ENCODE assay signal across 8 cellular contexts in the genomic region with DNA sequence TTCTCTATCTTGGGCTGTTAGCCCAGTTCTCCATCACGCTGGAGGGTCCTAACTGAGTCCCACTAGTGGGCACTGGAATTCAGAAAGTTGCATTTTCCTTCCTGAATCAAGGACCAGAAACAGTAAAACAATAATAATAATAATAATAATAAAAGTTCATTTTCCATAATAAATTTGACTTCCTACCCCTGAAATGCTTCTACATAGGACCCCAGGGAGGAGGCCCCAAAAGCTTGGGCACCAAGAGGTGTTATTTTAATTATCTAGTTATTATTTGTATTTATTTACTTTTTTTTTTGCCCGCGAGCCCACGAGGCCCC. TPM values are rescaled to one million over a fixed set of nuclear protein-coding genes. Genes with fewer than 3 reads are reported as not detected.
DNase-seq lines count a peak whose midpoint lies in the region; ATAC-seq, FAIRE-seq and TF ChIP-seq lines count a peak whose summit lies in the region.

No MANE protein-coding gene starts in this region.

- no peak for TF ChIP-seq EP300 in HepG2 (IDR thresholded peaks at IDR 0.05; ENCODE audit: low read depth in 2 of 2, low read length in 2 of 2)
- no peak for TF ChIP-seq EP300 in HepG2 (CRISPR knock-in tag; IDR thresholded peaks at IDR 0.05; ENCODE audit: borderline replicate concordance)

- H3K79me2 ChIP-seq in HepG2 (ENCODE audit: insufficient read depth, low read length), result no peaks in the 10 kb centered on the region

- H3K36me3 ChIP-seq in HepG2 (replicated peaks in 1 of 2; ENCODE audit: control insufficient read depth in 1 of 2, insufficient read depth in 2 of 2, low read length in 2 of 2) (no peaks in the 10 kb centered on the region), testis (ENCODE audit: low read depth, missing control alignments) (no peaks in the 10 kb centered on the region)

- no peaks in the 10 kb centered on the region for H4K20me1 ChIP-seq in HepG2 (ENCODE audit: insufficient read depth, low read length)

- TF ChIP-seq CTCF in VCaP (conservative IDR thresholded peaks at IDR 0.05) (no peak), HepG2 (CRISPR knock-in tag; IDR thresholded peaks at IDR 0.05) (no peak), testis (IDR thresholded peaks at IDR 0.05) (no peak)

- H3K9me3 Mint-ChIP-seq in activated T-cell treated with anti-CD3 and anti-CD28 coated beads, Interleukin-2, amount 50 U/mL, for 24 hours, result no peaks in the 10 kb centered on the region

- BruUV-seq in HepG2 (replicated peaks; lab: Mats Ljungman, UMichigan), result no TSS peak

- H3K9me3 ChIP-seq in HepG2 (ENCODE audit: low read length) (no peaks in the 10 kb centered on the region), testis (no peaks in the 10 kb centered on the region)

- H3K36me3 Mint-ChIP-seq in activated T-cell treated with anti-CD3 and anti-CD28 coated beads, Interleukin-2, amount 50 U/mL, for 24 hours (ENCODE audit: low read depth), result no peaks in the 10 kb centered on the region

- in situ Hi-C loops in HepG2 (cut with HindIII; ENCODE audit: extremely low pct_ligation_motif_present, low pct_unique_long_range_greater_than_20kb), result no loop called here

- POLR2A ChIA-PET in HepG2 (lab: Yijun Ruan, JAX), result interaction anchor here (0.7 to 3.8 kb wide), 20 partner anchors 7 to 528 kb away, joined by 3 to 220 read pairs (median 6); a partner anchor contains a TSS

- no peak overlapping the region for H3K27ac Mint-ChIP-seq in activated T-cell treated with anti-CD3 and anti-CD28 coated beads, Interleukin-2, amount 50 U/mL, for 24 hours

- H3K4me3 ChIP-seq in HepG2 (replicated peaks in 1 of 3; ENCODE audit: insufficient read depth in 1 of 3, low read depth in 2 of 3, low read length in 3 of 3), result peak overlapping the region in 1 of 3 experiments; percentile 75; a peak in 4 of 6 replicates
- H3K4me3 ChIP-seq in testis, result peak overlapping the region; percentile 57 to 76

- peak overlapping the region; percentile 83; the same call in 1 of the 2 replicates for H3K4me2 ChIP-seq in HepG2 (ENCODE audit: low read depth, low read length)

- H2AFZ ChIP-seq in HepG2 (ENCODE audit: low read length), result no peak overlapping the region

- CTCF ChIA-PET in HepG2 (lab: Yijun Ruan, JAX; ENCODE audit: low intra/inter-chr PET ratio, low total read pairs), result interaction anchor here (1.2 kb wide), 1 partner anchor 27 kb away, joined by 3 read pairs; no protein-coding TSS in a partner anchor

- DNase-seq in activated T-cell treated with anti-CD3 and anti-CD28 coated beads, Interleukin-2, amount 50 U/mL, for 24 hours, result no peak
- DNase-seq in activated T-cell treated with anti-CD3 and anti-CD28 coated beads for 4 hours, result no peak
- DNase-seq in HepG2 (ENCODE audit: low spot score), result no peak
- no peak for DNase-seq in testis
- no peak for DNase-seq in stimulated activated CD8-positive, alpha-beta memory T cell treated with anti-CD3 and anti-CD28 coated beads, Interleukin-4, amount 100 ng/mL, for 48 hours
- no peak for DNase-seq in GDM1 (lab: John Stamatoyannopoulos, UW)

- H3K4me3 Mint-ChIP-seq in activated T-cell treated with anti-CD3 and anti-CD28 coated beads, Interleukin-2, amount 50 U/mL, for 24 hours, result peak overlapping the region; percentile 75

- FAIRE-seq in HepG2 (lab: Jason Lieb, UNC), result no peak

- H3K27me3 ChIP-seq in HepG2 (ENCODE audit: control insufficient read depth in 1 of 2, insufficient read depth in 2 of 2, low read length in 2 of 2), result no peaks in the 10 kb centered on the region
- H3K27me3 ChIP-seq in testis, result no peaks in the 10 kb centered on the region

- no peaks in the 10 kb centered on the region for H3K27me3 Mint-ChIP-seq in activated T-cell treated with anti-CD3 and anti-CD28 coated beads, Interleukin-2, amount 50 U/mL, for 24 hours

- peaks cover 36% of the 10 kb centered on the region for H3K4me1 Mint-ChIP-seq in activated T-cell treated with anti-CD3 and anti-CD28 coated beads, Interleukin-2, amount 50 U/mL, for 24 hours (ENCODE audit: low read depth)

- H3K4me1 ChIP-seq in HepG2 (ENCODE audit: insufficient read depth, low read length) (peaks cover 53% of the 10 kb centered on the region), testis (peaks cover 9% of the 10 kb centered on the region)

- ATAC-seq in HepG2 (no peak), HG02852 (IDR thresholded peaks at IDR 0.05; ENCODE audit: unreplicated experiment) (no peak)

- 22% methylated on average over 4 of the region's 4 CpGs for WGBS in HepG2 (ENCODE audit: low lambda C conversion rate)
- 13 to 15% methylated on average over 4 of the region's 4 CpGs for WGBS in testis, 2 donors

- H3K27ac ChIP-seq in VCaP (peak overlapping the region; percentile 90), HepG2 (ENCODE audit: extremely low read length, insufficient read depth, low read length) (peak overlapping the region; percentile 95), testis (peak overlapping the region; percentile 74 to 81)

- TF ChIP-seq RAD21 in HepG2 (CRISPR knock-in tag; IDR thresholded peaks at IDR 0.05), result no peak

- TF ChIP-seq POLR2A in HepG2 (IDR thresholded peaks at IDR 0.05; ENCODE audit: insufficient read depth in 1 of 2, low read depth in 2 of 2, low read length in 2 of 2) (no peak), testis (IDR thresholded peaks at IDR 0.05) (no peak)

- intact Hi-C loops in HepG2 (cut with micrococcal nuclease; ENCODE audit: unreplicated experiment) (no loop called here), testis (cut with DNase I; ENCODE audit: low total_unique reads) (no loop called here)

- H3K9ac ChIP-seq in HepG2 (ENCODE audit: insufficient read depth, low read depth, low read length), result no peak overlapping the region; the same call in 1 of the 2 replicates

RNA-seq across cellular contexts. Expression of a gene that starts 12.4 kb away (rescaled TPM):
- total RNA-seq in HepG2 (2016; rRNA removed; fragmentation: Illumina TruSeq; extraction: Trizol) (0.63 and 1.5 TPM in 2 replicates), testis (10 to 100 TPM; 22.7 to 43.1 TPM)
- 0.71 and 1.2 TPM in 2 replicates for total RNA-seq in HepG2 (2016; cell fraction: cytosol; rRNA removed; fragmentation: Illumina TruSeq; extraction: Trizol; ENCODE audit: low read depth)
- 0.71 and 1.6 TPM in 2 replicates for total RNA-seq in HepG2 (2016; cell fraction: insoluble cytoplasmic fraction; rRNA removed; fragmentation: Illumina TruSeq; extraction: Trizol)
- 0.72 and 0.87 TPM in 2 replicates for total RNA-seq in HepG2 (2016; cell fraction: membrane; rRNA removed; fragmentation: Illumina TruSeq; extraction: Trizol)
- 1.8 and 5.0 TPM in 2 replicates for total RNA-seq in HepG2 (2016; cell fraction: nucleus; rRNA removed; fragmentation: Illumina TruSeq; extraction: Trizol)
- polyA plus RNA-seq in HepG2 (2011; rRNA removed) (14.6 and 32.8 TPM in 2 replicates), testis (ENCODE audit: insufficient read depth, low read depth, low replicate concordance) (14.6 TPM)
- polyA plus RNA-seq in HepG2 (2011; cell fraction: cytosol; rRNA removed), result 6.1 and 12.5 TPM in 2 replicates
- polyA plus RNA-seq in HepG2 (2011; cell fraction: nucleus; rRNA removed), result 24.9 and 39.4 TPM in 2 replicates
- polyA plus RNA-seq in HepG2 (2012), result 17.5 and 19.3 TPM in 2 replicates
- polyA plus RNA-seq in HepG2 (2016; cell fraction: cytosol; fragmentation: Illumina TruSeq; extraction: Trizol; ENCODE audit: low read depth), result 0.22 and 0.41 TPM in 2 replicates
- 1.0 and 1.6 TPM in 2 replicates for polyA plus RNA-seq in HepG2 (2016; cell fraction: insoluble cytoplasmic fraction; fragmentation: Illumina TruSeq; extraction: Trizol; ENCODE audit: low read depth)
- 0.66 and 1.1 TPM in 2 replicates for polyA plus RNA-seq in HepG2 (2016; cell fraction: membrane; fragmentation: Illumina TruSeq; extraction: Trizol; ENCODE audit: low read depth)
- 4.0 and 5.1 TPM in 2 replicates for polyA plus RNA-seq in HepG2 (2016; cell fraction: nucleus; fragmentation: Illumina TruSeq; extraction: Trizol; ENCODE audit: insufficient read depth, low read depth)
- 9.5 and 30.0 TPM in 2 replicates for polyA minus RNA-seq in HepG2 (2011; rRNA and poly(A)+ RNA removed; ENCODE audit: low replicate concordance)
- 5.9 and 14.3 TPM in 2 replicates for polyA minus RNA-seq in HepG2 (2011; cell fraction: cytosol; rRNA and poly(A)+ RNA removed)
- 10.9 and 24.2 TPM in 2 replicates for polyA minus RNA-seq in HepG2 (2011; cell fraction: nucleus; rRNA and poly(A)+ RNA removed)

RNA-seq across cellular contexts. Expression of a gene that starts 21.0 kb away (rescaled TPM):
- total RNA-seq in HepG2 (2016; rRNA removed; fragmentation: Illumina TruSeq; extraction: Trizol) (12.1 and 34.8 TPM in 2 replicates), testis (100 to 1,000 TPM in 1 of 2 donors, 10 to 100 TPM in 1; 81.3 to 112 TPM)
- total RNA-seq in HepG2 (2016; cell fraction: cytosol; rRNA removed; fragmentation: Illumina TruSeq; extraction: Trizol; ENCODE audit: low read depth), result 24.4 and 24.5 TPM in 2 replicates
- total RNA-seq in HepG2 (2016; cell fraction: insoluble cytoplasmic fraction; rRNA removed; fragmentation: Illumina TruSeq; extraction: Trizol), result 11.6 and 40.0 TPM in 2 replicates
- total RNA-seq in HepG2 (2016; cell fraction: membrane; rRNA removed; fragmentation: Illumina TruSeq; extraction: Trizol), result 34.7 and 35.3 TPM in 2 replicates
- total RNA-seq in HepG2 (2016; cell fraction: nucleus; rRNA removed; fragmentation: Illumina TruSeq; extraction: Trizol), result 39.7 and 43.6 TPM in 2 replicates
- polyA plus RNA-seq in HepG2 (2011; rRNA removed) (31.4 and 39.0 TPM in 2 replicates), testis (ENCODE audit: insufficient read depth, low read depth, low replicate concordance) (36.6 TPM)
- polyA plus RNA-seq in HepG2 (2011; cell fraction: cytosol; rRNA removed), result 23.7 and 29.3 TPM in 2 replicates
- 82.9 and 92.1 TPM in 2 replicates for polyA plus RNA-seq in HepG2 (2011; cell fraction: nucleus; rRNA removed)
- polyA plus RNA-seq in HepG2 (2012), result 25.8 and 37.8 TPM in 2 replicates
- 19.3 and 21.0 TPM in 2 replicates for polyA plus RNA-seq in HepG2 (2016; cell fraction: cytosol; fragmentation: Illumina TruSeq; extraction: Trizol; ENCODE audit: low read depth)
- 16.0 and 16.4 TPM in 2 replicates for polyA plus RNA-seq in HepG2 (2016; cell fraction: insoluble cytoplasmic fraction; fragmentation: Illumina TruSeq; extraction: Trizol; ENCODE audit: low read depth)
- 27.4 and 28.3 TPM in 2 replicates for polyA plus RNA-seq in HepG2 (2016; cell fraction: membrane; fragmentation: Illumina TruSeq; extraction: Trizol; ENCODE audit: low read depth)
- 117 and 123 TPM in 2 replicates for polyA plus RNA-seq in HepG2 (2016; cell fraction: nucleus; fragmentation: Illumina TruSeq; extraction: Trizol; ENCODE audit: insufficient read depth, low read depth)
- 16.2 and 29.7 TPM in 2 replicates for polyA minus RNA-seq in HepG2 (2011; rRNA and poly(A)+ RNA removed; ENCODE audit: low replicate concordance)
- 11.5 and 14.0 TPM in 2 replicates for polyA minus RNA-seq in HepG2 (2011; cell fraction: cytosol; rRNA and poly(A)+ RNA removed)
- 22.4 and 34.2 TPM in 2 replicates for polyA minus RNA-seq in HepG2 (2011; cell fraction: nucleus; rRNA and poly(A)+ RNA removed)

RNA-seq across cellular contexts. Expression of a gene that starts 21.1 kb away (rescaled TPM):
- 21.9 and 41.5 TPM in 2 replicates for total RNA-seq in HepG2 (2016; rRNA removed; fragmentation: Illumina TruSeq; extraction: Trizol)
- 16.3 and 18.0 TPM in 2 replicates for total RNA-seq in HepG2 (2016; cell fraction: cytosol; rRNA removed; fragmentation: Illumina TruSeq; extraction: Trizol; ENCODE audit: low read depth)
- total RNA-seq in HepG2 (2016; cell fraction: insoluble cytoplasmic fraction; rRNA removed; fragmentation: Illumina TruSeq; extraction: Trizol), result 28.8 and 36.5 TPM in 2 replicates
- 19.8 and 22.3 TPM in 2 replicates for total RNA-seq in HepG2 (2016; cell fraction: membrane; rRNA removed; fragmentation: Illumina TruSeq; extraction: Trizol)
- total RNA-seq in HepG2 (2016; cell fraction: nucleus; rRNA removed; fragmentation: Illumina TruSeq; extraction: Trizol), result 36.8 and 40.7 TPM in 2 replicates
- polyA plus RNA-seq in HepG2 (2011; rRNA removed), result 41.4 and 61.2 TPM in 2 replicates
- 53.0 and 53.4 TPM in 2 replicates for polyA plus RNA-seq in HepG2 (2011; cell fraction: cytosol; rRNA removed)
- polyA plus RNA-seq in HepG2 (2011; cell fraction: nucleus; rRNA removed), result 67.2 and 67.4 TPM in 2 replicates
- polyA plus RNA-seq in HepG2 (2012), result 40.9 and 56.2 TPM in 2 replicates
- polyA plus RNA-seq in HepG2 (2016; cell fraction: cytosol; fragmentation: Illumina TruSeq; extraction: Trizol; ENCODE audit: low read depth), result 5.2 and 6.8 TPM in 2 replicates
- 31.8 and 38.4 TPM in 2 replicates for polyA plus RNA-seq in HepG2 (2016; cell fraction: insoluble cytoplasmic fraction; fragmentation: Illumina TruSeq; extraction: Trizol; ENCODE audit: low read depth)
- polyA plus RNA-seq in HepG2 (2016; cell fraction: membrane; fragmentation: Illumina TruSeq; extraction: Trizol; ENCODE audit: low read depth), result 14.3 and 15.5 TPM in 2 replicates
- polyA plus RNA-seq in HepG2 (2016; cell fraction: nucleus; fragmentation: Illumina TruSeq; extraction: Trizol; ENCODE audit: insufficient read depth, low read depth), result 75.7 and 99.5 TPM in 2 replicates
- 88.8 and 131 TPM in 2 replicates for polyA minus RNA-seq in HepG2 (2011; rRNA and poly(A)+ RNA removed; ENCODE audit: low replicate concordance)
- 52.9 and 68.3 TPM in 2 replicates for polyA minus RNA-seq in HepG2 (2011; cell fraction: cytosol; rRNA and poly(A)+ RNA removed)
- 54.3 and 80.4 TPM in 2 replicates for polyA minus RNA-seq in HepG2 (2011; cell fraction: nucleus; rRNA and poly(A)+ RNA removed)
- 100 to 1,000 TPM in 1 of 2 donors, 10 to 100 TPM in 1; 94.6 to 106 TPM for total RNA-seq in testis
- polyA plus RNA-seq in testis (ENCODE audit: insufficient read depth, low read depth, low replicate concordance), result 59.8 TPM

RNA-seq across cellular contexts. Expression of a gene that starts 52.5 kb away (rescaled TPM):
- total RNA-seq in HepG2 (2016; rRNA removed; fragmentation: Illumina TruSeq; extraction: Trizol) (13.1 and 18.9 TPM in 2 replicates), testis (1 to 10 TPM in 1 of 2 donors, under 1 TPM in 1; 0.87 to 2.0 TPM)
- 11.1 and 14.7 TPM in 2 replicates for total RNA-seq in HepG2 (2016; cell fraction: cytosol; rRNA removed; fragmentation: Illumina TruSeq; extraction: Trizol; ENCODE audit: low read depth)
- total RNA-seq in HepG2 (2016; cell fraction: insoluble cytoplasmic fraction; rRNA removed; fragmentation: Illumina TruSeq; extraction: Trizol), result 15.0 and 16.9 TPM in 2 replicates
- total RNA-seq in HepG2 (2016; cell fraction: membrane; rRNA removed; fragmentation: Illumina TruSeq; extraction: Trizol), result 23.7 TPM in 2 replicates
- total RNA-seq in HepG2 (2016; cell fraction: nucleus; rRNA removed; fragmentation: Illumina TruSeq; extraction: Trizol), result 15.6 and 19.7 TPM in 2 replicates
- polyA plus RNA-seq in HepG2 (2011; rRNA removed) (17.0 and 26.8 TPM in 2 replicates), testis (ENCODE audit: insufficient read depth, low read depth, low replicate concordance) (2.2 TPM)
- 12.8 and 29.8 TPM in 2 replicates for polyA plus RNA-seq in HepG2 (2011; cell fraction: cytosol; rRNA removed)
- polyA plus RNA-seq in HepG2 (2011; cell fraction: nucleus; rRNA removed), result 20.1 and 50.9 TPM in 2 replicates
- 16.4 and 22.2 TPM in 2 replicates for polyA plus RNA-seq in HepG2 (2012)
- 16.0 and 16.1 TPM in 2 replicates for polyA plus RNA-seq in HepG2 (2016; cell fraction: cytosol; fragmentation: Illumina TruSeq; extraction: Trizol; ENCODE audit: low read depth)
- polyA plus RNA-seq in HepG2 (2016; cell fraction: insoluble cytoplasmic fraction; fragmentation: Illumina TruSeq; extraction: Trizol; ENCODE audit: low read depth), result 15.2 and 21.6 TPM in 2 replicates
- polyA plus RNA-seq in HepG2 (2016; cell fraction: membrane; fragmentation: Illumina TruSeq; extraction: Trizol; ENCODE audit: low read depth), result 20.3 and 26.3 TPM in 2 replicates
- 28.0 and 30.9 TPM in 2 replicates for polyA plus RNA-seq in HepG2 (2016; cell fraction: nucleus; fragmentation: Illumina TruSeq; extraction: Trizol; ENCODE audit: insufficient read depth, low read depth)
- 0.70 and 23.3 TPM in 2 replicates for polyA minus RNA-seq in HepG2 (2011; rRNA and poly(A)+ RNA removed; ENCODE audit: low replicate concordance)
- 8.8 and 12.8 TPM in 2 replicates for polyA minus RNA-seq in HepG2 (2011; cell fraction: cytosol; rRNA and poly(A)+ RNA removed)
- 13.3 and 16.5 TPM in 2 replicates for polyA minus RNA-seq in HepG2 (2011; cell fraction: nucleus; rRNA and poly(A)+ RNA removed)
